In genomic region chr4:152655272-152656129, GRCh38 we compare ENCODE assay signal across 28 cellular contexts. TPM values are rescaled to one million over a fixed set of nuclear protein-coding genes. Genes with fewer than 3 reads are reported as not detected.
A peak's percentile ranks its signal among the peaks of the same experiment; 100 is the strongest.
DNase-seq lines count a peak whose midpoint lies in the region; ATAC-seq, FAIRE-seq and TF ChIP-seq lines count a peak whose summit lies in the region.
"Had no signal": no experiment of that assay in that cellular context is flagged by ENCODE, and none has a peak within 500 bp of the region (broad histone marks: within the 10 kb centered on the region; RNA-seq: fewer than 3 reads in every experiment).

No MANE protein-coding gene starts in this region.

- no peak overlapping the region for H2BK12ac ChIP-seq in H9 (ENCODE audit: insufficient read length, low read depth, low read length)

- WGBS in H9 (ENCODE audit: extremely low coverage, insufficient read length, low lambda C conversion rate), result no CpG with 5 or more reads among the region's 7 CpGs

- CTCF ChIA-PET in WTC11 (lab: Charles Lee), result interaction anchor here (0.7 to 1.2 kb wide), 3 partner anchors 9 to 154 kb away, joined by 3 to 4 read pairs (median 3); no protein-coding TSS in a partner anchor
- CTCF ChIA-PET in CD8-positive, alpha-beta T cell (lab: Charles Lee), result interaction anchor here (0.9 to 1.7 kb wide), 3 partner anchors 13 to 154 kb away, joined by 3 to 5 read pairs (median 4); no protein-coding TSS in a partner anchor

- POLR2A ChIA-PET in WTC11 (lab: Charles Lee), result no interaction called here
- POLR2A ChIA-PET in CD8-positive, alpha-beta T cell (lab: Charles Lee), result no interaction called here

- H3K18ac ChIP-seq in H9 (ENCODE audit: insufficient read length, low read depth, low read length), result no peak overlapping the region

- intact Hi-C loops in CD8-positive, alpha-beta T cell (cut with DNase I, micrococcal nuclease), result no loop called here

- H3K56ac ChIP-seq in H9 (ENCODE audit: insufficient read length, low read depth, low read length), result no peak overlapping the region

- no peak overlapping the region for H3K4ac ChIP-seq in H9 (ENCODE audit: low read depth, low read length)

- H4K8ac ChIP-seq in H9 (replicated peaks; ENCODE audit: insufficient read length, low read depth, low read length), result no peak overlapping the region

- H3K4me1 ChIP-seq in H9 (ENCODE audit: insufficient read depth, low read length) (no peaks in the 10 kb centered on the region; the same call in 1 of the 2 replicates), keratinocyte (ENCODE audit: control insufficient read depth, extremely low read depth, insufficient read depth, low read length) (peaks cover 13% of the 10 kb centered on the region), neutrophil (ENCODE audit: control insufficient read depth in 1 of 2, insufficient read depth in 1 of 2, low read depth in 1 of 2, low read length in 1 of 2) (peaks cover 37 to 67% of the 10 kb centered on the region in 2 experiments)
- H3K4me1 ChIP-seq in CD8-positive, alpha-beta T cell (ENCODE audit: insufficient read depth, low read length), result no peaks in the 10 kb centered on the region

- H4K91ac ChIP-seq in H9 (ENCODE audit: insufficient read length, low read depth, low read length), result no peak overlapping the region

- no peaks in the 10 kb centered on the region for H3K23me2 ChIP-seq in H9 (ENCODE audit: insufficient read length, low read depth, low read length, poor library complexity, severe bottlenecking)

- no peaks in the 10 kb centered on the region for H3K79me1 ChIP-seq in H9 (ENCODE audit: insufficient read depth, low read depth, low read length, poor library complexity, severe bottlenecking)

- dilution Hi-C loops in keratinocyte (cut with MboI; ENCODE audit: extremely low pct_ligation_motif_present, low sequenced_read_pairs), result no loop called here

- H3K9ac ChIP-seq in H9 (ENCODE audit: extremely low read depth, insufficient read length, low read length) (no peak overlapping the region), keratinocyte (ENCODE audit: control insufficient read depth, extremely low read depth, insufficient read depth, low read length) (no peak overlapping the region)

- peak; percentile 72 for ATAC-seq in WTC11
- no peak for ATAC-seq in CD8-positive, alpha-beta T cell

- DNase-seq in H9, result no peak
- no peak for DNase-seq in WTC11 (ENCODE audit: low spot score)
- peak; percentile 66 for DNase-seq in keratinocyte (ENCODE audit: low read depth, low spot score)
- no peak for DNase-seq in osteocyte (ENCODE audit: extremely low spot score, unreplicated experiment)
- no peak for DNase-seq in NCI-H2081 (lab: John Stamatoyannopoulos, UW)
- no peak for DNase-seq in CD8-positive, alpha-beta T cell
- DNase-seq: activated CD4-positive, alpha-beta memory T cell treated with anti-CD3 and anti-CD28 coated beads for 36 hours; activated CD4-positive, CD25-positive, alpha-beta regulatory T cell treated with anti-CD3 and anti-CD28 coated beads, Interleukin-2, amount 50 U/mL, for 72 hours; activated CD8-positive, alpha-beta memory T cell treated with anti-CD3 and anti-CD28 coated beads, Interleukin-2, amount 50 U/mL, for 4 hours; activated naive CD4-positive, alpha-beta T cell treated with anti-CD3 and anti-CD28 coated beads for 36 hours; effector memory CD4-positive, alpha-beta T cell; foreskin melanocyte; midbrain; NCI-H1105 treated with DMSO at 0.1 percent for 48 hours; NCI-H1930; NCI-H526; ovary; retina had no signal

- H3K9me3 ChIP-seq in H9 (ENCODE audit: control insufficient read depth, low read depth, low read length) (no peaks in the 10 kb centered on the region), keratinocyte (ENCODE audit: control insufficient read depth, low read depth, low read length) (peaks cover 2% of the 10 kb centered on the region), neutrophil (no peaks in the 10 kb centered on the region)
- H3K9me3 ChIP-seq in CD8-positive, alpha-beta T cell (ENCODE audit: low read length), result no peaks in the 10 kb centered on the region
- H3K9me3 ChIP-seq: ovary had no signal

- H3K27ac Mint-ChIP-seq in H9, result peak overlapping the region in 1 of 3 experiments; percentile 65; a peak in 1 of 7 replicates
- H3K27ac Mint-ChIP-seq in WTC11, result no peak overlapping the region
- no peak overlapping the region for H3K27ac Mint-ChIP-seq in osteocyte (ENCODE audit: unreplicated experiment)
- H3K27ac Mint-ChIP-seq in CD8-positive, alpha-beta T cell, result no peak overlapping the region
- H3K27ac Mint-ChIP-seq: activated CD4-positive, alpha-beta memory T cell treated with anti-CD3 and anti-CD28 coated beads for 36 hours; activated naive CD4-positive, alpha-beta T cell treated with anti-CD3 and anti-CD28 coated beads for 36 hours; activated T-helper 1 cell treated with anti-CD3 and anti-CD28 coated beads, Interleukin-12 subunit alpha, Interleukin-12 subunit beta, Interleukin-2, Interleukin-4 antibody, amounts not matched to agents 30 ng/mL and 10 ng/mL and 1 ng/mL, durations not matched to agents 14 hours and 24 hours and 36 hours; natural killer cell treated with Interleukin-12 subunit alpha and Interleukin-12 subunit beta and Interleukin-15 and Interleukin-18, amount 100 ng/mL, for 72 hours; T-helper 1 cell treated with Interleukin-12 subunit alpha and Interleukin-12 subunit beta and Interleukin-4 antibody, amounts not matched to agents 30 μg/mL and 1 μg/mL, for 36 hours had no signal

- peaks cover 2% of the 10 kb centered on the region for H3K9me1 ChIP-seq in keratinocyte (ENCODE audit: control insufficient read depth, extremely low read depth, insufficient read depth, low read length)

- peaks cover 8 to 30% of the 10 kb centered on the region in 2 experiments for H3K36me3 ChIP-seq in keratinocyte (ENCODE audit: control insufficient read depth in 2 of 2, extremely low read depth in 1 of 2, insufficient read depth in 2 of 2, low read length in 2 of 2)
- peaks cover 34% of the 10 kb centered on the region for H3K36me3 ChIP-seq in neutrophil
- peaks cover under 1% of the 10 kb centered on the region for H3K36me3 ChIP-seq in CD8-positive, alpha-beta T cell (ENCODE audit: insufficient read depth, low read length)
- H3K36me3 ChIP-seq: ovary had no signal

- no peak overlapping the region for H3K27ac ChIP-seq in H9 (ENCODE audit: insufficient read length, low read depth, low read length)
- H3K27ac ChIP-seq in keratinocyte (ENCODE audit: control insufficient read depth, insufficient read depth, low read length), result peak overlapping the region; percentile 15
- H3K27ac ChIP-seq in neutrophil, result peak overlapping the region; percentile 81
- H3K27ac ChIP-seq in CD8-positive, alpha-beta T cell (ENCODE audit: low read depth, low read length), result no peak overlapping the region
- H3K27ac ChIP-seq: coronary artery, ovary, SK-N-MC had no signal

- no peaks in the 10 kb centered on the region for H3K79me2 ChIP-seq in H9 (ENCODE audit: insufficient read depth, low read length)
- peaks cover 77% of the 10 kb centered on the region for H3K79me2 ChIP-seq in keratinocyte (ENCODE audit: control insufficient read depth, insufficient read depth, low read length)

- no peak overlapping the region for H2AK5ac ChIP-seq in H9 (ENCODE audit: insufficient read length, low read length)

- H3K9me3 Mint-ChIP-seq in H9 (peaks cover 20 to 24% of the 10 kb centered on the region in 2 experiments), WTC11 (peaks cover 32% of the 10 kb centered on the region), osteocyte (ENCODE audit: unreplicated experiment) (peaks cover 9% of the 10 kb centered on the region)
- peaks cover 29% of the 10 kb centered on the region for H3K9me3 Mint-ChIP-seq in CD8-positive, alpha-beta T cell

- H3K36me3 Mint-ChIP-seq in H9 (ENCODE audit: insufficient read depth in 1 of 3, low read depth in 3 of 3) (peaks cover 12 to 22% (median 14%) of the 10 kb centered on the region in 3 experiments), WTC11 (peaks cover 22% of the 10 kb centered on the region), osteocyte (ENCODE audit: unreplicated experiment) (peaks cover 2% of the 10 kb centered on the region)
- H3K36me3 Mint-ChIP-seq in CD8-positive, alpha-beta T cell, result peaks cover 65% of the 10 kb centered on the region

- H2BK20ac ChIP-seq in H9 (ENCODE audit: low read depth, low read length, poor library complexity, severe bottlenecking), result no peak overlapping the region

- H2BK120ac ChIP-seq in H9 (ENCODE audit: low read depth, low read length, poor library complexity, severe bottlenecking), result no peak overlapping the region

- H2BK5ac ChIP-seq in H9 (ENCODE audit: insufficient read length, low read length), result no peak overlapping the region

- no peak overlapping the region for H2BK15ac ChIP-seq in H9 (ENCODE audit: low read depth, low read length)

- H4K20me1 ChIP-seq in H9 (ENCODE audit: control insufficient read depth, insufficient read depth, insufficient read length) (no peaks in the 10 kb centered on the region), keratinocyte (ENCODE audit: control insufficient read depth, extremely low read depth, insufficient read depth, low read length) (peaks cover 15% of the 10 kb centered on the region)

- TF ChIP-seq CTCF in H9 (conservative IDR thresholded peaks at IDR 0.05) (no peak), WTC11 (IDR thresholded peaks at IDR 0.05) (no peak), keratinocyte (optimal IDR thresholded peaks at IDR 0.05 in 1 of 3, IDR thresholded peaks at IDR 0.05 in 1 of 3, conservative IDR thresholded peaks at IDR 0.05 in 1 of 3; ENCODE audit: extremely low read depth in 1 of 3, insufficient read depth in 2 of 3, low read length in 3 of 3) (peak; percentile 42 to 60 (median 50)), neutrophil (IDR thresholded peaks at IDR 0.05) (no peak), osteocyte (IDR thresholded peaks at IDR 0.05) (no peak)
- no peak for TF ChIP-seq CTCF in CD8-positive, alpha-beta T cell (IDR thresholded peaks at IDR 0.05)

- peak; percentile 97 for FAIRE-seq in keratinocyte (lab: Jason Lieb, UNC)
- FAIRE-seq: D721Med, RCC 7860, TTC549 had no signal

- no peak overlapping the region for H3T11ph ChIP-seq in H9 (ENCODE audit: low read length)

- H3K27me3 ChIP-seq in H9 (ENCODE audit: insufficient read depth, low read length), result no peaks in the 10 kb centered on the region
- no peaks in the 10 kb centered on the region for H3K27me3 ChIP-seq in keratinocyte (ENCODE audit: control insufficient read depth, extremely low read depth, insufficient read depth, low read length)
- H3K27me3 ChIP-seq in neutrophil, result no peaks in the 10 kb centered on the region
- no peaks in the 10 kb centered on the region for H3K27me3 ChIP-seq in CD8-positive, alpha-beta T cell (ENCODE audit: insufficient read depth, low read length)
- H3K27me3 ChIP-seq: ovary had no signal

- no peak overlapping the region for H3K4me2 ChIP-seq in H9 (ENCODE audit: insufficient read depth, insufficient read length, low read length)
- peak overlapping the region; percentile 18 for H3K4me2 ChIP-seq in keratinocyte (ENCODE audit: control insufficient read depth, extremely low read depth, insufficient read depth, low read depth, low read length)

- H2AFZ ChIP-seq in H9 (ENCODE audit: low read length) (no peak overlapping the region), keratinocyte (ENCODE audit: control insufficient read depth, low read length) (no peak overlapping the region)

- no peak overlapping the region for H4K5ac ChIP-seq in H9 (ENCODE audit: insufficient read length, low read depth, low read length)

- H3K27me3 Mint-ChIP-seq in H9 (ENCODE audit: low read depth) (no peaks in the 10 kb centered on the region; the same call in 1 of the 2 replicates), WTC11 (ENCODE audit: low read depth) (peaks cover 6% of the 10 kb centered on the region; the same call in 1 of the 2 replicates), osteocyte (ENCODE audit: unreplicated experiment) (no peaks in the 10 kb centered on the region)
- H3K27me3 Mint-ChIP-seq in CD8-positive, alpha-beta T cell (ENCODE audit: low read depth), result no peaks in the 10 kb centered on the region
- H3K27me3 Mint-ChIP-seq: activated CD4-positive, alpha-beta memory T cell treated with anti-CD3 and anti-CD28 coated beads for 36 hours; natural killer cell treated with Interleukin-12 subunit alpha and Interleukin-12 subunit beta and Interleukin-15 and Interleukin-18, amount 100 ng/mL, for 72 hours had no signal

- no peak overlapping the region for H3K23ac ChIP-seq in H9 (ENCODE audit: insufficient read length, low read depth, low read length)

- H3K4me1 Mint-ChIP-seq in H9 (peaks cover 6 to 7% of the 10 kb centered on the region in 2 experiments; a peak in 3 of 4 replicates), WTC11 (peaks cover 12% of the 10 kb centered on the region), osteocyte (ENCODE audit: unreplicated experiment) (no peaks in the 10 kb centered on the region)
- peaks cover 4% of the 10 kb centered on the region for H3K4me1 Mint-ChIP-seq in CD8-positive, alpha-beta T cell (ENCODE audit: low read depth)

- H3K4me3 Mint-ChIP-seq in H9 (no peak overlapping the region), WTC11 (no peak overlapping the region), osteocyte (ENCODE audit: unreplicated experiment) (no peak overlapping the region)
- H3K4me3 Mint-ChIP-seq in CD8-positive, alpha-beta T cell, result no peak overlapping the region
- H3K4me3 Mint-ChIP-seq: activated CD4-positive, alpha-beta memory T cell treated with anti-CD3 and anti-CD28 coated beads for 36 hours; activated naive CD4-positive, alpha-beta T cell treated with anti-CD3 and anti-CD28 coated beads for 36 hours; activated T-helper 1 cell treated with anti-CD3 and anti-CD28 coated beads, Interleukin-12 subunit alpha, Interleukin-12 subunit beta, Interleukin-2, Interleukin-4 antibody, amounts not matched to agents 30 ng/mL and 10 ng/mL and 1 ng/mL, durations not matched to agents 14 hours and 24 hours and 36 hours; CD14-positive monocyte; natural killer cell treated with Interleukin-12 subunit alpha and Interleukin-12 subunit beta and Interleukin-15 and Interleukin-18, amount 100 ng/mL, for 72 hours; T-helper 1 cell treated with Interleukin-12 subunit alpha and Interleukin-12 subunit beta and Interleukin-4 antibody, amounts not matched to agents 30 μg/mL and 1 μg/mL, for 36 hours had no signal

- no peak overlapping the region for H3K4me3 ChIP-seq in keratinocyte (ENCODE audit: control insufficient read depth in 2 of 3, extremely low read depth in 1 of 3, insufficient read depth in 2 of 3, low read depth in 1 of 3, low read length in 3 of 3)
- no peak overlapping the region for H3K4me3 ChIP-seq in neutrophil (ENCODE audit: low read depth in 1 of 2, low read length in 1 of 2)
- H3K4me3 ChIP-seq in CD8-positive, alpha-beta T cell (ENCODE audit: low read depth, low read length), result no peak overlapping the region
- H3K4me3 ChIP-seq: coronary artery, ovary, SK-N-MC had no signal

- H3K14ac ChIP-seq in H9 (ENCODE audit: insufficient read depth, low read length), result peak overlapping the region; percentile 31; the same call in 1 of the 2 replicates

RNA-seq across cellular contexts. Expression of gene TMEM154, which starts 24.3 kb away (rescaled TPM):
- total RNA-seq in H9 (2021), result 0.77 and 1.7 TPM in 2 replicates
- 1.7 to 2.1 TPM (median 1.9 TPM) in 3 replicates for total RNA-seq in WTC11 (2021)
- polyA plus RNA-seq in keratinocyte, result 41.9 to 106 TPM (median 52.5 TPM) in 3 replicates
- polyA plus RNA-seq in keratinocyte (2011; ENCODE audit: low read depth), result 43.2 TPM
- 27.5 and 70.7 TPM in 2 replicates for polyA plus RNA-seq in keratinocyte (2011; cell fraction: cytosol; rRNA removed)
- polyA plus RNA-seq in keratinocyte (2011; cell fraction: nucleus; rRNA removed), result 63.9 and 77.4 TPM in 2 replicates
- polyA plus RNA-seq in keratinocyte (2012; ENCODE audit: low replicate concordance), result 33.8 and 66.2 TPM in 2 replicates
- polyA minus RNA-seq in keratinocyte, result 50.2 to 103 TPM (median 66.3 TPM) in 3 replicates
- 32.8 TPM for polyA minus RNA-seq in keratinocyte (2011; cell fraction: cytosol; rRNA and poly(A)+ RNA removed)
- 62.8 and 110 TPM in 2 replicates for polyA minus RNA-seq in keratinocyte (2011; cell fraction: nucleus; rRNA and poly(A)+ RNA removed)
- total RNA-seq in osteocyte, result 0.60 and 1.4 TPM in 2 replicates
- total RNA-seq in CD8-positive, alpha-beta T cell, result 10 to 100 TPM in 1 of 2 experiments, 1 to 10 TPM in 1; 10.0 TPM

Comparison
In these comparisons a context has a peak if more than half of its experiments do, and no peak if none do; other contexts are left out.
1. H3K27ac ChIP-seq: peak in keratinocyte (single experiment) and neutrophil (single experiment); none in H9 (single experiment) and CD8-positive, alpha-beta T cell (single experiment).
2. CTCF ChIP-seq: peak in keratinocyte (3 of 3); none in H9 (single experiment), WTC11 (single experiment), neutrophil (single experiment), osteocyte (single experiment) and CD8-positive, alpha-beta T cell (single experiment).